Comparison of ENCODE assay signal across 1 cellular context in genomic region chr1:145093517-145094149, GRCh38.
TF ChIP-seq lines count a peak whose summit lies in the region.

No MANE protein-coding gene starts in this region.

TF ChIP-seq in HepG2, 621 proteins besides CTCF, POLR2A, EP300 and RAD21:
- peak; percentile 17; the same call in 1 of the 2 replicates for TF ChIP-seq FOXP4 (CRISPR knock-in tag; IDR thresholded peaks at IDR 0.05)
